In the genomic region with DNA sequence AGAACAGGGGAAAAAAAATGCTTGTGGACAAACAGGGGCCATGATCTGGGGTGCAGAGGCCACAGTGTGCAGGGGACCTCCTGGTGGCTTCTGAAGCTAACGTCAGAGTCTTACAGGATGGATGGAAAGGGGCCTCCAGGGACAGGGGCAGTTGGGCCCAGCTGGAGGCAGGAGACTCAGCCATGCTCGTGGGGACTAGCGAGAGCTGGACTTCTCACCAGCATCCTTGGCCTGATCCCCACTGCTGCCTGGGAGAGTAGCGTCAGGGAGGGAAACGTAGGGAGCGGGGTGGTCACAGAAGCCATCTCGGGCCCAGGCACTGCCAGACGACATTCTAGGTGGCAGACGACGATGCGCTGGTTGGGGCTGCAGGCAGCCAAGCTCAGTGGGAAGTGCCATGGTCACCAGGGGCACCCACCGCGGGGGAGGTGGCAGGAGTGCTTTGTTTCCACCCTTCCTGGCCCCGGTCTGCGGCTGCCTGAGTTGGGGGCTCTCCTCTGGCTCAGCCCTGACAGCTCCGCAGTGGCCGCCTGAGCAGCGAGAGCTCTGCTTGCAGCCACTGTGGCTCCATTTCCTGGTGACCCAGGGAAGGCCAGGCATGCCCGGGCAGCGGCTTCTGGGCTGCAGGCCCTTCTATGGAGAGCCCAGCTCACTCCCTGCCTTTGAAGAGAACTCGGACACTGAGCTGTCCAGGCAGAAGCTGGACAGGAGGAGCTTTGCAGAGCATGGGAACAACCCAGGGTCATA, we compare ENCODE assay signal across 15 cellular contexts. TPM values are rescaled to one million over a fixed set of nuclear protein-coding genes. Genes with fewer than 3 reads are reported as not detected.
DNase-seq lines count a peak whose midpoint lies in the region; ATAC-seq and TF ChIP-seq lines count a peak whose summit lies in the region.
"Had no signal": no experiment of that assay in that cellular context is flagged by ENCODE, and none has a peak within 500 bp of the region (broad histone marks: within the 10 kb centered on the region; RNA-seq: fewer than 3 reads in every experiment).

No MANE protein-coding gene starts in this region.

- peak overlapping the region in 5 of 11 experiments; percentile 46 to 61 (median 46); a peak in 9 of 22 replicates for H3K4me2 ChIP-seq in BLaER1 treated with 17β-estradiol and CSF1 and Interleukin-3, amounts not matched to agents 10 nM and 100 nM

- no peaks in the 10 kb centered on the region for H3K27me3 ChIP-seq in BLaER1 treated with 17β-estradiol and CSF1 and Interleukin-3, amounts not matched to agents 10 nM and 100 nM
- H3K27me3 ChIP-seq in heart right ventricle = no peaks in the 10 kb centered on the region
- no peaks in the 10 kb centered on the region for H3K27me3 ChIP-seq in Peyer's patch

- H3K36me3 ChIP-seq in BLaER1 treated with 17β-estradiol and CSF1 and Interleukin-3, amounts not matched to agents 10 nM and 100 nM = peaks cover 5 to 72% (median 43%) of the 10 kb centered on the region in 11 experiments; a peak in 20 of 22 replicates
- H3K36me3 ChIP-seq in heart right ventricle (peaks cover 0 to 14% (median 0%) of the 10 kb centered on the region in 9 donors), Peyer's patch (peaks cover 0 to 27% (median 0%) of the 10 kb centered on the region in 3 donors)

- H3K9me3 ChIP-seq in BLaER1 treated with 17β-estradiol and CSF1 and Interleukin-3, amounts not matched to agents 10 nM and 100 nM (replicated peaks in 1 of 11) = peaks cover 0 to 7% (median 0%) of the 10 kb centered on the region in 11 experiments; a peak in 5 of 22 replicates
- H3K9me3 ChIP-seq in heart right ventricle = no peaks in the 10 kb centered on the region
- H3K9me3 ChIP-seq in Peyer's patch = no peaks in the 10 kb centered on the region

- intact Hi-C loops in heart right ventricle (cut with DNase I) (loop anchor here in 2 of 10 donors (5.0 to 10.0 kb wide), 3 partner anchors 39 to 69 kb away; no protein-coding TSS in a partner anchor), posterior vena cava (cut with DNase I) (no loop called here)

- peaks cover 5 to 13% of the 10 kb centered on the region in 2 donors for H3K4me1 Mint-ChIP-seq in effector memory CD8-positive, alpha-beta T cell (ENCODE audit: low read depth in 2 of 2)
- H3K4me1 Mint-ChIP-seq: activated B cell treated with CpG ODN at 0.5 μM for 24 hours had no signal

- H4K20me1 ChIP-seq in BLaER1 treated with 17β-estradiol and CSF1 and Interleukin-3, amounts not matched to agents 10 nM and 100 nM = peaks cover 0 to 90% (median 51%) of the 10 kb centered on the region in 11 experiments; a peak in 18 of 22 replicates

- WGBS in heart right ventricle, 2 donors = 69 to 76% methylated on average over 21 of the region's 21 CpGs

- H3K27ac Mint-ChIP-seq in effector memory CD8-positive, alpha-beta T cell = peak overlapping the region in 1 of 2 donors; percentile 35
- H3K27ac Mint-ChIP-seq: activated B cell treated with CpG ODN at 0.5 μM for 24 hours had no signal

- H3K27ac ChIP-seq in BLaER1 treated with 17β-estradiol and CSF1 and Interleukin-3, amounts not matched to agents 10 nM and 100 nM = peak overlapping the region in 6 of 11 experiments; percentile 6 to 52 (median 30); a peak in 7 of 22 replicates
- peak overlapping the region; percentile 4 for H3K27ac ChIP-seq in angular gyrus (ENCODE audit: low read depth, low read length)
- H3K27ac ChIP-seq in heart right ventricle = peak overlapping the region in 9 of 10 donors; percentile 15 to 70 (median 47)
- no peak overlapping the region for H3K27ac ChIP-seq in Peyer's patch

- H3K4me3 ChIP-seq in BLaER1 treated with 17β-estradiol and CSF1 and Interleukin-3, amounts not matched to agents 10 nM and 100 nM = no peak overlapping the region
- H3K4me3 ChIP-seq in heart right ventricle (no peak overlapping the region), Peyer's patch (no peak overlapping the region)

- H3K36me3 Mint-ChIP-seq in effector memory CD8-positive, alpha-beta T cell (ENCODE audit: insufficient read depth) = peaks cover 15% of the 10 kb centered on the region

- no peak overlapping the region for H3K4me3 Mint-ChIP-seq in effector memory CD8-positive, alpha-beta T cell
- H3K4me3 Mint-ChIP-seq: activated B cell treated with CpG ODN at 0.5 μM for 24 hours had no signal

- no peak for TF ChIP-seq POLR2A in Peyer's patch (IDR thresholded peaks at IDR 0.05)

- ATAC-seq in heart right ventricle (peak in 1 of 8 donors; percentile 8), HG02798 (IDR thresholded peaks at IDR 0.05; ENCODE audit: poor library complexity, unreplicated experiment) (no peak)
- no peak for ATAC-seq in effector memory CD8-positive, alpha-beta T cell (replicated peaks)

- no peak for DNase-seq in heart right ventricle
- peak; percentile 84 for DNase-seq in posterior vena cava (ENCODE audit: low spot score)
- no peak for DNase-seq in SW 1271 (lab: John Stamatoyannopoulos, UW)
- DNase-seq in Peyer's patch = no peak
- no peak for DNase-seq in effector memory CD8-positive, alpha-beta T cell
- DNase-seq: activated B cell treated with CpG ODN at 0.5 μM for 24 hours; activated naive CD4-positive, alpha-beta T cell treated with Interleukin-2 at 50 U/mL for 16 hours; GDM1; KBM-7; NCI-H1105 treated with DMSO at 0.1 percent for 48 hours; NCI-H82; small intestine had no signal

- H3K27me3 Mint-ChIP-seq in effector memory CD8-positive, alpha-beta T cell = no peaks in the 10 kb centered on the region
- H3K27me3 Mint-ChIP-seq: activated B cell treated with CpG ODN at 0.5 μM for 24 hours had no signal

- no peaks in the 10 kb centered on the region for H3K9me3 Mint-ChIP-seq in effector memory CD8-positive, alpha-beta T cell
- H3K9me3 Mint-ChIP-seq: activated B cell treated with CpG ODN at 0.5 μM for 24 hours had no signal

- no peak for TF ChIP-seq CTCF in heart right ventricle (IDR thresholded peaks at IDR 0.05)
- no peak for TF ChIP-seq CTCF in Peyer's patch (IDR thresholded peaks at IDR 0.05)

- H3K4me1 ChIP-seq in BLaER1 treated with 17β-estradiol and CSF1 and Interleukin-3, amounts not matched to agents 10 nM and 100 nM = peaks cover 7 to 22% (median 15%) of the 10 kb centered on the region in 10 experiments
- H3K4me1 ChIP-seq in heart right ventricle (peaks cover 21 to 57% (median 46%) of the 10 kb centered on the region in 9 donors), Peyer's patch (peaks cover 0 to 5% (median 0%) of the 10 kb centered on the region in 4 donors)

- peak overlapping the region in 2 of 11 experiments; percentile 4 to 9; a peak in 1 of 22 replicates for H3K9ac ChIP-seq in BLaER1 treated with 17β-estradiol and CSF1 and Interleukin-3, amounts not matched to agents 10 nM and 100 nM

RNA-seq across cellular contexts. Expression of a gene that starts 31.0 kb away (rescaled TPM):
- total RNA-seq in heart right ventricle = 1 to 10 TPM; 1.9 to 4.6 (median 3.2) TPM
- 1 to 10 TPM; 3.2 to 9.2 TPM for polyA plus RNA-seq in heart right ventricle
- 10 to 100 TPM; 10.0 to 10.3 TPM for total RNA-seq in posterior vena cava
- total RNA-seq in Peyer's patch = 10 to 100 TPM in 3 of 4 donors, 1 to 10 TPM in 1; 9.9 to 23.6 (median 17.2) TPM

Comparison
In these comparisons a context has a peak if more than half of its experiments do, and no peak if none do; other contexts are left out.
1. H3K27ac ChIP-seq: peak in BLaER1 treated with 17β-estradiol and CSF1 and Interleukin-3, amounts not matched to agents 10 nM and 100 nM (6 of 11), angular gyrus (single experiment) and heart right ventricle (9 of 10); none in Peyer's patch (0 of 4).